In the genomic region with DNA sequence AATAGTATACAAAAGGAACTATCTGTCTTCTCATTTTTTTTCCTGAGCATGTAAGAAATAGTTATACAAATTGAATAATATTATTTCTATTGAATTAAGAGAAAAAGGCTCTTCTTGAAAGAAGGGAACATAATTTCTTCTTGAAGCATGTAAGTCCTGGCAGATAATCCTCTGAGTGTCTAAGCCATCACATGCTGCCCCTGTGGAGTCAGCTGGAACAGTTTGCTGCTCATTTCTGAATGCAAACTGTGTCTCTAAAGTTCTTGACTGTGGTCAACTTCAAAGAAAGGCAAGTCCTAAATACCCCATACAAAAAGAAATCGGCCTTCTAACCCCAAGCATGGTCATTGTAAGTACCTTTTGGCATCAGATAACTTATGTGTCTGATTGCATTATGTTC, we compare ENCODE assay signal across 15 cellular contexts.
DNase-seq lines count a peak whose midpoint lies in the region; ATAC-seq and TF ChIP-seq lines count a peak whose summit lies in the region.
"Had no signal": no experiment of that assay in that cellular context is flagged by ENCODE, and none has a peak within 500 bp of the region (broad histone marks: within the 10 kb centered on the region; RNA-seq: fewer than 3 reads in every experiment).

No MANE protein-coding gene starts in this region.

- 0 out of 2 replicates have a peak overlapping the region, but pooled peaks have one; percentile 45 for H2AFZ ChIP-seq in Loucy (ENCODE audit: low read length)

- ATAC-seq in GM21423 (IDR thresholded peaks at IDR 0.05; ENCODE audit: unreplicated experiment): no peak
- no peak for ATAC-seq in GM19023 (IDR thresholded peaks at IDR 0.05; ENCODE audit: unreplicated experiment)
- ATAC-seq: GM12878 had no signal

- H3K36me3 ChIP-seq in Loucy (ENCODE audit: insufficient read depth, low read length): no peaks in the 10 kb centered on the region
- H3K36me3 ChIP-seq: BLaER1 treated with 17β-estradiol and CSF1 and Interleukin-3, amounts not matched to agents 10 nM and 100 nM had no signal

- no peaks in the 10 kb centered on the region for H3K79me2 ChIP-seq in Loucy (ENCODE audit: insufficient read depth, low read length)

- peak; percentile 47 for DNase-seq in DMS 273 (lab: John Stamatoyannopoulos, UW; ENCODE audit: unreplicated experiment)
- no peak for DNase-seq in DMS 273 treated with DMSO at 0.1 percent for 48 hours (lab: John Stamatoyannopoulos, UW)
- DNase-seq in globus pallidus (ENCODE audit: low spot score): peak; percentile 7
- DNase-seq in retinal pigment epithelial cell (ENCODE audit: low read depth): peak; percentile 18
- DNase-seq in mesenteric fat pad (ENCODE audit: low spot score): no peak
- DNase-seq: ACHN; CD4-positive, CD25-positive, alpha-beta regulatory T cell; DMS79; GOT3; H9 had no signal

- H3F3A ChIP-seq in Loucy (ENCODE audit: low read depth): no peaks in the 10 kb centered on the region

- no peaks in the 10 kb centered on the region for H3K27me3 ChIP-seq in Loucy (ENCODE audit: insufficient read depth, low read length, poor library complexity, severe bottlenecking)
- H3K27me3 ChIP-seq: BLaER1 treated with 17β-estradiol and CSF1 and Interleukin-3, amounts not matched to agents 10 nM and 100 nM had no signal

- no peaks in the 10 kb centered on the region for H4K20me1 ChIP-seq in Loucy (ENCODE audit: insufficient read depth, low read length, poor library complexity, severe bottlenecking)
- H4K20me1 ChIP-seq: BLaER1 treated with 17β-estradiol and CSF1 and Interleukin-3, amounts not matched to agents 10 nM and 100 nM had no signal

- H3K4me3 ChIP-seq in Loucy (ENCODE audit: low read length, poor library complexity, severe bottlenecking) (no peak overlapping the region), retinal pigment epithelial cell (ENCODE audit: low read length) (no peak overlapping the region)
- H3K4me3 ChIP-seq: BLaER1 treated with 17β-estradiol and CSF1 and Interleukin-3, amounts not matched to agents 10 nM and 100 nM; GM12878 had no signal

- no peak for TF ChIP-seq CTCF in Loucy (conservative IDR thresholded peaks at IDR 0.05; ENCODE audit: low read length)
- no peak for TF ChIP-seq CTCF in retinal pigment epithelial cell (conservative IDR thresholded peaks at IDR 0.05; ENCODE audit: low read depth, low read length)

- no peaks in the 10 kb centered on the region for H3K9me3 ChIP-seq in Loucy (ENCODE audit: insufficient read depth, low read depth, low read length)

- H3K4me1 ChIP-seq in Loucy (ENCODE audit: insufficient read depth, low read length, poor library complexity, severe bottlenecking): peaks cover 13% of the 10 kb centered on the region
- H3K4me1 ChIP-seq: BLaER1 treated with 17β-estradiol and CSF1 and Interleukin-3, amounts not matched to agents 10 nM and 100 nM had no signal

- no peaks in the 10 kb centered on the region for H3K9me2 ChIP-seq in Loucy (replicated peaks; ENCODE audit: low read depth, low read length)

- H3K9ac ChIP-seq in Loucy (ENCODE audit: low read depth, low read length, poor library complexity, severe bottlenecking): no peak overlapping the region
- H3K9ac ChIP-seq: BLaER1 treated with 17β-estradiol and CSF1 and Interleukin-3, amounts not matched to agents 10 nM and 100 nM had no signal

- no peak overlapping the region for H3K4me2 ChIP-seq in Loucy (ENCODE audit: low read depth, low read length, poor library complexity, severe bottlenecking)
- H3K4me2 ChIP-seq: BLaER1 treated with 17β-estradiol and CSF1 and Interleukin-3, amounts not matched to agents 10 nM and 100 nM had no signal

Comparison
In these comparisons a context has a peak if more than half of its experiments do, and no peak if none do; other contexts are left out.
1. DNase-seq: peak in DMS 273 (single experiment), globus pallidus (single experiment) and retinal pigment epithelial cell (single experiment); none in DMS 273 treated with DMSO at 0.1 percent for 48 hours (single experiment) and mesenteric fat pad (single experiment).